18 cellular contexts compared by ENCODE assay signal in genomic region chr2:40642261-40642660, GRCh38.
"Had no signal": no experiment of that assay in that cellular context is flagged by ENCODE, and none has a peak within 500 bp of the region (broad histone marks: within the 10 kb centered on the region; RNA-seq: fewer than 3 reads in every experiment).

No MANE protein-coding gene starts in this region.

- H3K27me3 ChIP-seq: gastroesophageal sphincter, heart right ventricle, suprapubic skin had no signal

- H3K4me3 ChIP-seq: gastroesophageal sphincter, heart right ventricle, lung, prostate gland, suprapubic skin had no signal

- H3K36me3 ChIP-seq: gastroesophageal sphincter, heart right ventricle, prostate gland, suprapubic skin had no signal

- DNase-seq: activated B cell treated with CpG ODN at 0.5 μM for 24 hours; activated CD4-positive, alpha-beta T cell treated with anti-CD3 and anti-CD28 coated beads for 48 hours; activated CD8-positive, alpha-beta memory T cell treated with anti-CD3 and anti-CD28 coated beads, Interleukin-2, amount 50 U/mL, for 4 hours; activated CD8-positive, alpha-beta T cell treated with anti-CD3 and anti-CD28 coated beads, Interleukin-2, amount 10 ng/mL, durations not matched to agents 7 days and 5 days; activated gamma-delta T cell; activated T-cell treated with anti-CD3 and anti-CD28 coated beads, Interleukin-2, amount 50 U/mL, for 48 hours; amniotic stem cell; heart right ventricle; right cardiac atrium; small intestine; stimulated activated CD4-positive, alpha-beta T cell treated with anti-CD3 and anti-CD28 coated beads, Interleukin-4, amount 100 ng/mL, for 4 hours; stimulated activated CD8-positive, alpha-beta memory T cell treated with anti-CD3 and anti-CD28 coated beads, Interleukin-4, amount 100 ng/mL, for 48 hours; stimulated activated naive CD4-positive, alpha-beta T cell treated with Interleukin-2 at 50 U/mL for 16 hours; trophoblast cell had no signal

- H3K9me3 ChIP-seq: gastroesophageal sphincter, heart right ventricle, prostate gland, suprapubic skin had no signal

- H3K4me1 ChIP-seq: gastroesophageal sphincter, heart right ventricle, prostate gland, suprapubic skin had no signal
